20 cellular contexts compared by ENCODE assay signal in the genomic region with DNA sequence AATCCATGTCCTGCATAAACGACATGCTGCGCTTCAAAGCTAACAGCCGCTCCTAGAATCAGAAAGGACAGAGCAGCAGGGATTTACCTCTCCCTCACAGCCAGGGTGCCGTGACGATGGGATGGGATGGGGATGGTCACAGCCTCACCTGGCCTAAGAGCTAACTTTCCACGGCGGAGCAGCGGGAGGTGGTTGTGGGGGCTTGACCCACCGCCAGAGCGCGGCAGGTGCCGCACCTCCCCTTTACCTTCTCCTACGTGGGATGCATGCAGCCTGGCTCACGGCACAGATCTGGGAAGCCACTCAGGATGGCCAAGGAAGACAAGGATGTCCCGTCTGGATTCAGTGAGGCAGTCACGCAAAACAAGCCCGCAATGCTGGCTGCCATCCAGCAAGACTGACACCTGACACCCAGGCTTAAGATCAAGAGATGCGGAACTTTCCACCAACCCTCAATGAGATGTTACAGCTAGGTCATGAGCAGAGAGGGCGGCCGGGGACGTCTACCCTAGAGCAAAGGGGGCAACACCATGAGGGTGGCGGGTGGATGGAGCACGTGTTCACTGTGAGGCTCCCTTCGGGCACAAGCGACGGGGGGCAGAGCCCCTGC. TPM values are rescaled to one million over a fixed set of nuclear protein-coding genes. Genes with fewer than 3 reads are reported as not detected.
A peak's percentile ranks its signal among the peaks of the same experiment; 100 is the strongest.
DNase-seq lines count a peak whose midpoint lies in the region; ATAC-seq, FAIRE-seq and TF ChIP-seq lines count a peak whose summit lies in the region.
"Had no signal": no experiment of that assay in that cellular context is flagged by ENCODE, and none has a peak within 500 bp of the region (broad histone marks: within the 10 kb centered on the region; RNA-seq: fewer than 3 reads in every experiment).

No MANE protein-coding gene starts in this region.

- in situ Hi-C loops in K562 (cut with MboI) = no loop called here

- TF ChIP-seq POLR2A in K562 (conservative IDR thresholded peaks at IDR 0.05) = no peak

- no peak for TF ChIP-seq EP300 in K562 (IDR thresholded peaks at IDR 0.05; ENCODE audit: low read length)

- no peak for TF ChIP-seq RAD21 in K562 (CRISPR knock-in tag; conservative IDR thresholded peaks at IDR 0.05 in 1 of 2, IDR thresholded peaks at IDR 0.05 in 1 of 2)

- no peak for ATAC-seq in K562
- no peak for ATAC-seq in GM21528 (IDR thresholded peaks at IDR 0.05; ENCODE audit: low FRiP score, unreplicated experiment)
- ATAC-seq: HepG2, SK-N-SH treated with all-trans-retinoic acid at 6 μM for 48 hours had no signal

- H3K36me3 ChIP-seq in K562 (ENCODE audit: control insufficient read depth, insufficient read depth, low read length) = peaks cover 97% of the 10 kb centered on the region
- peaks cover 82% of the 10 kb centered on the region for H3K36me3 ChIP-seq in osteoblast (ENCODE audit: insufficient read depth, low read length)

- peaks cover 27% of the 10 kb centered on the region for H3K4me1 Mint-ChIP-seq in T-helper 2 cell treated with Interferon-gamma antibody and Interleukin-4, amounts not matched to agents 5 μg/mL and 100 μg/mL, for 36 hours (ENCODE audit: low read depth)

- peak; percentile 32 for DNase-seq in DMS53 (lab: John Stamatoyannopoulos, UW)
- no peak for DNase-seq in DMS53 treated with DMSO at 0.1 percent for 48 hours (lab: John Stamatoyannopoulos, UW; ENCODE audit: unreplicated experiment)
- peak; percentile 14 for DNase-seq in DMS79 (lab: John Stamatoyannopoulos, UW)
- DNase-seq in K562 (ENCODE audit: extremely low read depth in 1 of 4, low spot score in 3 of 4) = no peak
- DNase-seq in osteoblast (ENCODE audit: insufficient read length, low spot score, missing footprints) = peak; percentile 70
- DNase-seq in T-helper 2 cell treated with Interferon-gamma antibody and Interleukin-4, amounts not matched to agents 5 μg/mL and 100 μg/mL, for 36 hours (ENCODE audit: low spot score) = no peak
- DNase-seq in medulla oblongata (ENCODE audit: extremely low spot score) = no peak
- DNase-seq: 8988T, KG1, MV-4-11, NCI-H1694 treated with DMSO at 0.1 percent for 48 hours, NCI-H774, OCI-M1, SHP77 treated with DMSO at 0.1 percent for 48 hours had no signal

- intact Hi-C loops in K562 (cut with micrococcal nuclease) = no loop called here

- H3K9me3 ChIP-seq in K562 (replicated peaks; ENCODE audit: control insufficient read depth, insufficient read depth, low read depth, low read length) = no peaks in the 10 kb centered on the region
- no peaks in the 10 kb centered on the region for H3K9me3 ChIP-seq in osteoblast (ENCODE audit: low read depth, low read length)

- TF ChIP-seq CTCF in K562 (IDR thresholded peaks at IDR 0.05 in 2 of 3, conservative IDR thresholded peaks at IDR 0.05 in 1 of 3; ENCODE audit: insufficient read depth in 2 of 3, low read depth in 1 of 3, low read length in 3 of 3) = no peak
- TF ChIP-seq CTCF in osteoblast (IDR thresholded peaks at IDR 0.05; ENCODE audit: extremely low read depth, low read depth, low read length) = no peak

- POLR2A ChIA-PET in K562 (lab: Yijun Ruan, JAX) = interaction anchor here (0.6 to 1.5 kb wide), 4 partner anchors 13 to 232 kb away, joined by 3 to 5 read pairs (median 3); no protein-coding TSS in a partner anchor

- peaks cover 30% of the 10 kb centered on the region; the same call in 1 of the 2 replicates for H4K20me1 ChIP-seq in K562 (replicated peaks; ENCODE audit: control insufficient read depth, insufficient read depth, low read length)
- H4K20me1 ChIP-seq in osteoblast (ENCODE audit: insufficient read depth, low read length) = peaks cover 44% of the 10 kb centered on the region

- H3K4me2 ChIP-seq in K562 (ENCODE audit: insufficient read depth, low read length) (no peak overlapping the region), osteoblast (ENCODE audit: insufficient read depth, low read length) (no peak overlapping the region)

- H3K27me3 ChIP-seq in K562 (ENCODE audit: control insufficient read depth in 2 of 2, insufficient read depth in 2 of 2, low read length in 2 of 2) (no peaks in the 10 kb centered on the region), osteoblast (ENCODE audit: insufficient read depth, low read length) (no peaks in the 10 kb centered on the region)

- no peaks in the 10 kb centered on the region for H3K9me1 ChIP-seq in K562 (ENCODE audit: control insufficient read depth, insufficient read depth, low read length)

- no peak overlapping the region for H3K4me3 Mint-ChIP-seq in T-helper 2 cell treated with Interferon-gamma antibody and Interleukin-4, amounts not matched to agents 5 μg/mL and 100 μg/mL, for 36 hours
- H3K4me3 Mint-ChIP-seq: CD14-positive monocyte had no signal

- peaks cover 14% of the 10 kb centered on the region for H3K9me3 Mint-ChIP-seq in T-helper 2 cell treated with Interferon-gamma antibody and Interleukin-4, amounts not matched to agents 5 μg/mL and 100 μg/mL, for 36 hours

- no peak overlapping the region for H3K27ac Mint-ChIP-seq in T-helper 2 cell treated with Interferon-gamma antibody and Interleukin-4, amounts not matched to agents 5 μg/mL and 100 μg/mL, for 36 hours

- H3K4me3 ChIP-seq in K562 (no peak overlapping the region), osteoblast (ENCODE audit: insufficient read depth, low read length) (no peak overlapping the region)

- H3K4me1 ChIP-seq in K562 (replicated peaks in 1 of 2; ENCODE audit: control insufficient read depth in 2 of 2, insufficient read depth in 2 of 2, low read length in 2 of 2) = peaks cover 10 to 28% of the 10 kb centered on the region in 2 experiments; a peak in 4 of 5 replicates
- peaks cover 16% of the 10 kb centered on the region for H3K4me1 ChIP-seq in osteoblast (ENCODE audit: insufficient read depth, low read length)

- H2AFZ ChIP-seq in K562 (ENCODE audit: low read depth, low read length) = no peak overlapping the region
- no peak overlapping the region for H2AFZ ChIP-seq in osteoblast (ENCODE audit: low read length)

- H3K9ac ChIP-seq in K562 (ENCODE audit: insufficient read depth in 1 of 2, low read depth in 2 of 2, low read length in 2 of 2) = no peak overlapping the region

- peaks cover 84% of the 10 kb centered on the region for H3K36me3 Mint-ChIP-seq in T-helper 2 cell treated with Interferon-gamma antibody and Interleukin-4, amounts not matched to agents 5 μg/mL and 100 μg/mL, for 36 hours (ENCODE audit: low read depth)

- WGBS in K562 (ENCODE audit: insufficient coverage, low coverage, missing lambda C conversion rate) = 96% methylated on average over 26 of the region's 26 CpGs

- H3K27ac ChIP-seq in K562 (ENCODE audit: extremely low read depth, low read depth, low read length) (no peak overlapping the region), osteoblast (ENCODE audit: low read depth, low read length) (no peak overlapping the region)

- CTCF ChIA-PET in K562 (lab: Yijun Ruan, JAX; ENCODE audit: low intra/inter-chr PET ratio) = no interaction called here

- H3K27me3 Mint-ChIP-seq in T-helper 2 cell treated with Interferon-gamma antibody and Interleukin-4, amounts not matched to agents 5 μg/mL and 100 μg/mL, for 36 hours (ENCODE audit: low read depth) = peaks cover 4% of the 10 kb centered on the region

- H3K79me2 ChIP-seq in K562 (ENCODE audit: control insufficient read depth, insufficient read depth, low read length) (peaks cover 100% of the 10 kb centered on the region), osteoblast (ENCODE audit: insufficient read depth, low read length) (peaks cover 91% of the 10 kb centered on the region)

- FAIRE-seq in K562 (lab: Jason Lieb, UNC) = no peak
- FAIRE-seq: GM12892, GM18507, HepG2 had no signal

- no TSS peak for BruUV-seq in K562 (replicated peaks; lab: Mats Ljungman, UMichigan)

RNA-seq across cellular contexts. Expression of a gene that starts 5.8 kb away (rescaled TPM):
- 217 and 274 TPM in 2 replicates for total RNA-seq in K562 (2011; cell fraction: chromatin; rRNA removed; ENCODE audit: low replicate concordance)
- 94.6 and 102 TPM in 2 replicates for total RNA-seq in K562 (2011; cell fraction: nucleolus; rRNA removed)
- 114 and 119 TPM in 2 replicates for total RNA-seq in K562 (2011; cell fraction: nucleoplasm; rRNA removed)
- total RNA-seq in K562 (2014; rRNA removed) = 52.8 and 58.5 TPM in 2 replicates
- 37.9 and 39.5 TPM in 2 replicates for total RNA-seq in K562 (2014; rRNA removed; fragmentation: Illumina TruSeq; extraction: Trizol)
- total RNA-seq in K562 (2015; rRNA removed; fragmentation: Illumina TruSeq; extraction: Trizol) = 43.1 and 44.9 TPM in 2 replicates
- total RNA-seq in K562 (2021) = 62.3 and 68.7 TPM in 2 replicates
- 17.3 and 18.0 TPM in 2 replicates for polyA plus RNA-seq in K562 (2011; rRNA removed)
- 14.1 and 18.3 TPM in 2 replicates for polyA plus RNA-seq in K562 (2011; cell fraction: cytosol; rRNA removed)
- polyA plus RNA-seq in K562 (2011; cell fraction: nucleus; rRNA removed) = 96.2 and 143 TPM in 2 replicates
- 36.5 and 41.6 TPM in 2 replicates for polyA plus RNA-seq in K562 (2012)
- polyA plus RNA-seq in K562 (2014; fragmentation: Illumina TruSeq; extraction: Trizol) = 49.7 and 54.7 TPM in 2 replicates
- polyA plus RNA-seq in K562 (2014; fragmentation: Nextera tagmentation; extraction: Ambion mirVana) = 1 to 10 TPM; 2.4 to 3.7 TPM
- 51.8 and 56.4 TPM in 2 replicates for polyA plus RNA-seq in K562 (2014; rRNA removed)
- 23.4 and 26.6 TPM in 2 replicates for polyA minus RNA-seq in K562 (2011; rRNA and poly(A)+ RNA removed)
- 16.0 and 18.9 TPM in 2 replicates for polyA minus RNA-seq in K562 (2011; cell fraction: cytosol; rRNA and poly(A)+ RNA removed)
- 54.1 and 62.2 TPM in 2 replicates for polyA minus RNA-seq in K562 (2011; cell fraction: nucleus; rRNA and poly(A)+ RNA removed)
- total RNA-seq in osteoblast = 29.8 and 35.8 TPM in 2 replicates

RNA-seq across cellular contexts. Expression of a gene that starts 5.9 kb away (rescaled TPM):
- 80.8 and 99.7 TPM in 2 replicates for total RNA-seq in K562 (2011; cell fraction: chromatin; rRNA removed; ENCODE audit: low replicate concordance)
- 42.2 and 50.7 TPM in 2 replicates for total RNA-seq in K562 (2011; cell fraction: nucleolus; rRNA removed)
- total RNA-seq in K562 (2011; cell fraction: nucleoplasm; rRNA removed) = 38.0 and 41.1 TPM in 2 replicates
- total RNA-seq in K562 (2014; rRNA removed) = 48.2 and 68.7 TPM in 2 replicates
- total RNA-seq in K562 (2014; rRNA removed; fragmentation: Illumina TruSeq; extraction: Trizol) = 55.2 and 56.8 TPM in 2 replicates
- 45.1 and 50.8 TPM in 2 replicates for total RNA-seq in K562 (2015; rRNA removed; fragmentation: Illumina TruSeq; extraction: Trizol)
- total RNA-seq in K562 (2021) = 50.0 and 53.2 TPM in 2 replicates
- 93.2 and 116 TPM in 2 replicates for polyA plus RNA-seq in K562 (2011; rRNA removed)
- polyA plus RNA-seq in K562 (2011; cell fraction: cytosol; rRNA removed) = 35.6 and 39.2 TPM in 2 replicates
- polyA plus RNA-seq in K562 (2011; cell fraction: nucleus; rRNA removed) = 107 and 115 TPM in 2 replicates
- 39.7 and 46.2 TPM in 2 replicates for polyA plus RNA-seq in K562 (2012)
- polyA plus RNA-seq in K562 (2014; fragmentation: Illumina TruSeq; extraction: Trizol) = 62.6 and 73.0 TPM in 2 replicates
- polyA plus RNA-seq in K562 (2014; fragmentation: Nextera tagmentation; extraction: Ambion mirVana) = 10 to 100 TPM; 24.1 to 28.9 TPM
- 65.2 and 73.4 TPM in 2 replicates for polyA plus RNA-seq in K562 (2014; rRNA removed)
- polyA minus RNA-seq in K562 (2011; rRNA and poly(A)+ RNA removed) = 74.7 and 79.6 TPM in 2 replicates
- 37.0 and 47.0 TPM in 2 replicates for polyA minus RNA-seq in K562 (2011; cell fraction: cytosol; rRNA and poly(A)+ RNA removed)
- 20.7 and 35.1 TPM in 2 replicates for polyA minus RNA-seq in K562 (2011; cell fraction: nucleus; rRNA and poly(A)+ RNA removed)
- total RNA-seq in osteoblast = 3.8 and 4.0 TPM in 2 replicates

RNA-seq across cellular contexts. Expression of a gene that starts 36.0 kb away (rescaled TPM):
- 13.2 and 31.1 TPM in 2 replicates for total RNA-seq in K562 (2011; cell fraction: chromatin; rRNA removed; ENCODE audit: low replicate concordance)
- 14.7 and 17.7 TPM in 2 replicates for total RNA-seq in K562 (2011; cell fraction: nucleolus; rRNA removed)
- 11.8 and 18.1 TPM in 2 replicates for total RNA-seq in K562 (2011; cell fraction: nucleoplasm; rRNA removed)
- total RNA-seq in K562 (2014; rRNA removed) (0.20 and 1.5 TPM in 2 replicates), K562 (2014; rRNA removed; fragmentation: Illumina TruSeq; extraction: Trizol) (0.40 and 0.45 TPM in 2 replicates), K562 (2015; rRNA removed; fragmentation: Illumina TruSeq; extraction: Trizol) (0.29 and 0.30 TPM in 2 replicates), K562 (2021) (2.2 and 2.3 TPM in 2 replicates), osteoblast (1.2 and 1.8 TPM in 2 replicates)
- polyA plus RNA-seq in K562 (2011; rRNA removed) (0.99 and 1.2 TPM in 2 replicates), K562 (2014; fragmentation: Illumina TruSeq; extraction: Trizol) (0.52 and 1.4 TPM in 2 replicates), K562 (2014; fragmentation: Nextera tagmentation; extraction: Ambion mirVana) (under 1 TPM; 0.07 to 0.21 TPM), K562 (2014; rRNA removed) (0.97 and 1.4 TPM in 2 replicates)
- 0.52 and 1.3 TPM in 2 replicates for polyA plus RNA-seq in K562 (2011; cell fraction: cytosol; rRNA removed)
- 6.0 and 14.9 TPM in 2 replicates for polyA plus RNA-seq in K562 (2011; cell fraction: nucleus; rRNA removed)
- 1.5 and 6.1 TPM in 2 replicates for polyA plus RNA-seq in K562 (2012)
- 0.81 and 1.1 TPM in 2 replicates for polyA minus RNA-seq in K562 (2011; rRNA and poly(A)+ RNA removed)
- polyA minus RNA-seq in K562 (2011; cell fraction: cytosol; rRNA and poly(A)+ RNA removed) = 1.3 and 1.4 TPM in 2 replicates
- polyA minus RNA-seq in K562 (2011; cell fraction: nucleus; rRNA and poly(A)+ RNA removed) = 2.3 and 4.4 TPM in 2 replicates
- polyA plus RNA-seq: CD14-positive monocyte had no signal

Comparison
In these comparisons a context has a peak if more than half of its experiments do, and no peak if none do; other contexts are left out.
1. DNase-seq: peak in DMS53 (single experiment), DMS79 (single experiment) and osteoblast (single experiment); none in DMS53 treated with DMSO at 0.1 percent for 48 hours (single experiment), K562 (0 of 4), T-helper 2 cell treated with Interferon-gamma antibody and Interleukin-4, amounts not matched to agents 5 μg/mL and 100 μg/mL, for 36 hours (single experiment) and medulla oblongata (single experiment).